ENCODE assay signal across 14 cellular contexts in genomic region chr2:46339676-46340459, GRCh38. TPM values are rescaled to one million over a fixed set of nuclear protein-coding genes. Genes with fewer than 3 reads are reported as not detected.
DNase-seq lines count a peak whose midpoint lies in the region; ATAC-seq, FAIRE-seq and TF ChIP-seq lines count a peak whose summit lies in the region.
"Had no signal": no experiment of that assay in that cellular context is flagged by ENCODE, and none has a peak within 500 bp of the region (broad histone marks: within the 10 kb centered on the region; RNA-seq: fewer than 3 reads in every experiment).

No MANE protein-coding gene starts in this region.

- WGBS in GM23248 (ENCODE audit: low coverage in 1 of 2, low lambda C conversion rate in 2 of 2, missing lambda C conversion rate in 2 of 2), 2 experiments: 93% methylated on average over 12 of the region's 12 CpGs
- 6% methylated on average over 12 of the region's 12 CpGs for whole genome bisulfite sequencing in K562 (ENCODE audit: insufficient coverage, low coverage, missing lambda C conversion rate)
- 62% methylated on average over 12 of the region's 12 CpGs for WGBS in hepatocyte (ENCODE audit: low lambda C conversion rate, missing lambda C conversion rate)

- peak; percentile 43 to 57 (median 49); a peak in 5 of 6 replicates for TF ChIP-seq CTCF in K562 (IDR thresholded peaks at IDR 0.05 in 2 of 3, conservative IDR thresholded peaks at IDR 0.05 in 1 of 3; ENCODE audit: insufficient read depth in 2 of 3, low read depth in 1 of 3, low read length in 3 of 3)
- TF ChIP-seq CTCF in hepatocyte (IDR thresholded peaks at IDR 0.05; ENCODE audit: poor library complexity): no peak

- H3K9me2 ChIP-seq in GM23248 (ENCODE audit: insufficient read depth) (no peaks in the 10 kb centered on the region), hepatocyte (replicated peaks; ENCODE audit: insufficient read depth) (no peaks in the 10 kb centered on the region)

- H3K79me2 ChIP-seq in GM23248 (ENCODE audit: insufficient read depth): peaks cover 85% of the 10 kb centered on the region
- no peaks in the 10 kb centered on the region for H3K79me2 ChIP-seq in K562 (ENCODE audit: control insufficient read depth, insufficient read depth, low read length)
- peaks cover 78% of the 10 kb centered on the region for H3K79me2 ChIP-seq in hepatocyte

- no peak overlapping the region for H3K27ac ChIP-seq in GM23248
- H3K27ac ChIP-seq in K562 (ENCODE audit: extremely low read depth, low read depth, low read length): peak overlapping the region; percentile 67
- peak overlapping the region; percentile 54 for H3K27ac ChIP-seq in hepatocyte
- H3K27ac ChIP-seq in skeletal muscle tissue (ENCODE audit: low read depth, low read length): peak overlapping the region; percentile 45
- H3K27ac ChIP-seq: BLaER1, colonic mucosa, HL-60 had no signal

- peak; percentile 97 for FAIRE-seq in K562 (lab: Jason Lieb, UNC)
- FAIRE-seq: frontal cortex had no signal

- peaks cover 28% of the 10 kb centered on the region for H3F3A ChIP-seq in GM23248 (ENCODE audit: insufficient read depth)

- no peaks in the 10 kb centered on the region for H3K27me3 ChIP-seq in GM23248 (replicated peaks; ENCODE audit: insufficient read depth)
- H3K27me3 ChIP-seq in K562 (ENCODE audit: control insufficient read depth in 2 of 2, insufficient read depth in 2 of 2, low read length in 2 of 2): no peaks in the 10 kb centered on the region
- no peaks in the 10 kb centered on the region for H3K27me3 ChIP-seq in hepatocyte
- H3K27me3 ChIP-seq in skeletal muscle tissue (ENCODE audit: control insufficient read depth in 3 of 3, insufficient read depth in 3 of 3, low read length in 3 of 3): no peaks in the 10 kb centered on the region
- H3K27me3 ChIP-seq: BLaER1, colonic mucosa had no signal

- H4K20me1 ChIP-seq in GM23248 (ENCODE audit: insufficient read depth): 0 out of 2 replicates have a peak, but pooled peaks cover 4% of the 10 kb centered on the region
- 0 out of 2 replicates have a peak, but pooled peaks cover 3% of the 10 kb centered on the region for H4K20me1 ChIP-seq in K562 (replicated peaks; ENCODE audit: control insufficient read depth, insufficient read depth, low read length)
- peaks cover 16% of the 10 kb centered on the region for H4K20me1 ChIP-seq in hepatocyte (ENCODE audit: insufficient read depth, poor library complexity, severe bottlenecking)
- H4K20me1 ChIP-seq: BLaER1 had no signal

- H3K9me1 ChIP-seq in K562 (ENCODE audit: control insufficient read depth, insufficient read depth, low read length): no peaks in the 10 kb centered on the region

- in situ Hi-C loops in GM23248 (cut with MboI) (no loop called here), K562 (cut with MboI) (no loop called here)

- peak; percentile 99 for TF ChIP-seq EP300 in K562 (IDR thresholded peaks at IDR 0.05; ENCODE audit: low read length)

- H3K4me1 ChIP-seq in GM23248 (ENCODE audit: insufficient read depth): peaks cover 31% of the 10 kb centered on the region
- peaks cover 24 to 52% of the 10 kb centered on the region in 2 experiments for H3K4me1 ChIP-seq in K562 (replicated peaks in 1 of 2; ENCODE audit: control insufficient read depth in 2 of 2, insufficient read depth in 2 of 2, low read length in 2 of 2)
- H3K4me1 ChIP-seq in hepatocyte (ENCODE audit: insufficient read depth): peaks cover 61% of the 10 kb centered on the region
- H3K4me1 ChIP-seq in skeletal muscle tissue (ENCODE audit: control insufficient read depth in 3 of 3, insufficient read depth in 3 of 3, low read length in 3 of 3): peaks cover 53 to 56% (median 54%) of the 10 kb centered on the region in 3 donors

- TF ChIP-seq RAD21 in K562 (CRISPR knock-in tag; conservative IDR thresholded peaks at IDR 0.05 in 1 of 2, IDR thresholded peaks at IDR 0.05 in 1 of 2): peak; percentile 60 to 61

- POLR2A ChIA-PET in K562 (lab: Yijun Ruan, JAX): interaction anchor here (0.6 to 1.9 kb wide), 12 partner anchors 10 to 137 kb away, joined by 3 to 9 read pairs (median 4); partner anchors contain the start of gene EPAS1

- no TSS peak for BruUV-seq in K562 (replicated peaks; lab: Mats Ljungman, UMichigan)

- H3K4me2 ChIP-seq in GM23248 (ENCODE audit: unreplicated experiment) (no peak overlapping the region), K562 (ENCODE audit: insufficient read depth, low read length) (peak overlapping the region; percentile 63), hepatocyte (no peak overlapping the region)
- H3K4me2 ChIP-seq: BLaER1 had no signal

- no peak overlapping the region for H3K4me3 ChIP-seq in GM23248
- H3K4me3 ChIP-seq in K562: no peak overlapping the region
- H3K4me3 ChIP-seq in hepatocyte: no peak overlapping the region
- H3K4me3 ChIP-seq in skeletal muscle tissue (ENCODE audit: low read length in 3 of 3): no peak overlapping the region
- H3K4me3 ChIP-seq: BLaER1, colonic mucosa had no signal

- CTCF ChIA-PET in K562 (lab: Yijun Ruan, JAX; ENCODE audit: low intra/inter-chr PET ratio): no interaction called here

- intact Hi-C loops in K562 (cut with micrococcal nuclease): loop anchor here (1.0 kb wide), 3 partner anchors 25 to 81 kb away; no protein-coding TSS in a partner anchor

- no peak overlapping the region for H2AFZ ChIP-seq in GM23248
- H2AFZ ChIP-seq in K562 (ENCODE audit: low read depth, low read length): peak overlapping the region; percentile 41
- no peak overlapping the region for H2AFZ ChIP-seq in hepatocyte

- ATAC-seq in K562 (peak; percentile 98), HG02623 (IDR thresholded peaks at IDR 0.05; ENCODE audit: unreplicated experiment) (no peak)
- ATAC-seq: left colon had no signal

- H3K36me3 ChIP-seq in GM23248 (ENCODE audit: low read depth) (no peaks in the 10 kb centered on the region), K562 (ENCODE audit: control insufficient read depth, insufficient read depth, low read length) (no peaks in the 10 kb centered on the region), hepatocyte (replicated peaks; ENCODE audit: insufficient read depth, low read depth) (no peaks in the 10 kb centered on the region), skeletal muscle tissue (ENCODE audit: control insufficient read depth in 3 of 3, insufficient read depth in 3 of 3, low read length in 3 of 3) (no peaks in the 10 kb centered on the region)
- H3K36me3 ChIP-seq: BLaER1, colonic mucosa had no signal

- DNase-seq in GM23248 (peak; percentile 20), K562 (ENCODE audit: extremely low read depth in 1 of 4, low spot score in 3 of 4) (peak; percentile 93 to 96 (median 94)), hepatocyte (ENCODE audit: low spot score) (peak; percentile 57), UCSD-AML1 (lab: John Stamatoyannopoulos, UW; ENCODE audit: unreplicated experiment) (no peak), NCI-H1105 treated with DMSO at 0.1 percent for 48 hours (lab: John Stamatoyannopoulos, UW) (no peak), T-helper 1 cell (no peak)
- DNase-seq: colonic mucosa, left colon, NCI-H2171 had no signal

- H3K9me3 ChIP-seq in GM23248 (ENCODE audit: low read depth) (no peaks in the 10 kb centered on the region), K562 (replicated peaks; ENCODE audit: control insufficient read depth, insufficient read depth, low read depth, low read length) (no peaks in the 10 kb centered on the region), hepatocyte (ENCODE audit: low read depth) (no peaks in the 10 kb centered on the region), skeletal muscle tissue (ENCODE audit: control insufficient read depth in 3 of 3, low read length in 3 of 3) (no peaks in the 10 kb centered on the region)
- H3K9me3 ChIP-seq: BLaER1, colonic mucosa had no signal

- no peak for TF ChIP-seq POLR2A in K562 (conservative IDR thresholded peaks at IDR 0.05)

- H3K9ac ChIP-seq in GM23248 (no peak overlapping the region), K562 (ENCODE audit: insufficient read depth in 1 of 2, low read depth in 2 of 2, low read length in 2 of 2) (peak overlapping the region; percentile 46 to 57; a peak in 3 of 4 replicates), skeletal muscle tissue (ENCODE audit: low read depth in 1 of 3, low read length in 3 of 3) (no peak overlapping the region)
- H3K9ac ChIP-seq: BLaER1 had no signal

TF ChIP-seq in K562, 482 proteins besides CTCF, POLR2A, EP300 and RAD21 (continues in another document):
- TF ChIP-seq MAZ (CRISPR knock-in tag; conservative IDR thresholded peaks at IDR 0.05 in 1 of 2, IDR thresholded peaks at IDR 0.05 in 1 of 2) (peak; percentile 84 to 88), RBM15 (IDR thresholded peaks at IDR 0.05; ENCODE audit: insufficient read depth, low read length) (no peak), RBM39 (optimal IDR thresholded peaks at IDR 0.05; ENCODE audit: low read depth, low read length) (no peak), BHLHE40 (IDR thresholded peaks at IDR 0.05; ENCODE audit: low read length) (peak; percentile 85), PURB (CRISPR knock-in tag; IDR thresholded peaks at IDR 0.05; ENCODE audit: low read depth) (no peak)

RNA-seq across cellular contexts. Expression of gene EPAS1, which starts 42.7 kb away (rescaled TPM):
- total RNA-seq in GM23248 (2014; rRNA removed; shearing (Covaris generic)): 66.3 and 73.8 TPM in 2 replicates
- polyA plus RNA-seq in GM23248 (2016; fragmentation: Nextera tagmentation; extraction: Ambion mirVana) (45.2 and 47.5 TPM in 2 replicates), K562 (2011; rRNA removed) (4.1 and 14.1 TPM in 2 replicates), K562 (2014; fragmentation: Illumina TruSeq; extraction: Trizol) (4.6 and 6.2 TPM in 2 replicates), K562 (2014; fragmentation: Nextera tagmentation; extraction: Ambion mirVana) (under 1 TPM; 0.25 to 0.56 TPM), K562 (2014; rRNA removed) (2.9 and 3.6 TPM in 2 replicates), hepatocyte (111 and 115 TPM in 2 replicates)
- 16.7 and 39.1 TPM in 2 replicates for total RNA-seq in K562 (2011; cell fraction: chromatin; rRNA removed; ENCODE audit: low replicate concordance)
- 11.2 and 15.0 TPM in 2 replicates for total RNA-seq in K562 (2011; cell fraction: nucleolus; rRNA removed)
- total RNA-seq in K562 (2011; cell fraction: nucleoplasm; rRNA removed): 13.9 and 14.0 TPM in 2 replicates
- total RNA-seq in K562 (2014; rRNA removed) (1.8 and 4.3 TPM in 2 replicates), K562 (2014; rRNA removed; fragmentation: Illumina TruSeq; extraction: Trizol) (2.6 and 4.1 TPM in 2 replicates), K562 (2015; rRNA removed; fragmentation: Illumina TruSeq; extraction: Trizol) (5.3 and 5.6 TPM in 2 replicates), K562 (2021) (9.9 and 11.2 TPM in 2 replicates), hepatocyte (98.3 and 112 TPM in 2 replicates), skeletal muscle tissue (13.6 TPM)
- polyA plus RNA-seq in K562 (2011; cell fraction: cytosol; rRNA removed): 3.4 and 4.8 TPM in 2 replicates
- polyA plus RNA-seq in K562 (2011; cell fraction: nucleus; rRNA removed): 15.8 and 17.6 TPM in 2 replicates
- polyA plus RNA-seq in K562 (2012): 13.3 and 35.0 TPM in 2 replicates
- 6.0 and 12.7 TPM in 2 replicates for polyA minus RNA-seq in K562 (2011; rRNA and poly(A)+ RNA removed)
- polyA minus RNA-seq in K562 (2011; cell fraction: cytosol; rRNA and poly(A)+ RNA removed): 6.8 and 16.1 TPM in 2 replicates
- 14.5 and 17.2 TPM in 2 replicates for polyA minus RNA-seq in K562 (2011; cell fraction: nucleus; rRNA and poly(A)+ RNA removed)

Comparison
In these comparisons a context has a peak if more than half of its experiments do, and no peak if none do; other contexts are left out.
1. DNase-seq: peak in GM23248 (single experiment), K562 (4 of 4) and hepatocyte (single experiment); none in UCSD-AML1 (single experiment), NCI-H1105 treated with DMSO at 0.1 percent for 48 hours (single experiment) and T-helper 1 cell (0 of 5).
2. H3K9ac ChIP-seq: peak in K562 (2 of 2); none in GM23248 (single experiment) and skeletal muscle tissue (0 of 3).